10 cellular contexts compared by ENCODE assay signal in genomic region chr3:61894988-61895935, GRCh38.
A peak's percentile ranks its signal among the peaks of the same experiment; 100 is the strongest.
DNase-seq lines count a peak whose midpoint lies in the region; ATAC-seq and TF ChIP-seq lines count a peak whose summit lies in the region.
"Had no signal": no experiment of that assay in that cellular context is flagged by ENCODE, and none has a peak within 500 bp of the region (broad histone marks: within the 10 kb centered on the region; RNA-seq: fewer than 3 reads in every experiment).

No MANE protein-coding gene starts in this region.

- WGBS in testis, 2 donors: 59 to 63% methylated on average over 7 of the region's 7 CpGs

- no peaks in the 10 kb centered on the region for H3K9me3 Mint-ChIP-seq in mesothelial cell of epicardium
- H3K9me3 Mint-ChIP-seq: dendritic cell treated with granulocyte-macrophage colony-stimulating factor and Interleukin-4, amounts not matched to agents 40 ng/mL and 50 ng/mL, for 4 days had no signal

- H3K36me3 ChIP-seq in testis (ENCODE audit: low read depth, missing control alignments): no peaks in the 10 kb centered on the region

- peaks cover 20% of the 10 kb centered on the region for H3K4me1 ChIP-seq in testis

- no peaks in the 10 kb centered on the region for H3K27me3 ChIP-seq in testis

- H3K27ac Mint-ChIP-seq in mesothelial cell of epicardium: peak overlapping the region; percentile 87
- H3K27ac Mint-ChIP-seq: dendritic cell treated with granulocyte-macrophage colony-stimulating factor and Interleukin-4, amounts not matched to agents 40 ng/mL and 50 ng/mL, for 4 days had no signal

- ATAC-seq in GM21360 (IDR thresholded peaks at IDR 0.05; ENCODE audit: unreplicated experiment) (peak; percentile 95), HG03469 (IDR thresholded peaks at IDR 0.05; ENCODE audit: unreplicated experiment) (peak; percentile 94)

- H3K4me1 Mint-ChIP-seq in mesothelial cell of epicardium: peaks cover 36% of the 10 kb centered on the region

- no peaks in the 10 kb centered on the region for H3K27me3 Mint-ChIP-seq in mesothelial cell of epicardium (ENCODE audit: low read depth)
- H3K27me3 Mint-ChIP-seq: dendritic cell treated with granulocyte-macrophage colony-stimulating factor and Interleukin-4, amounts not matched to agents 40 ng/mL and 50 ng/mL, for 4 days had no signal

- H3K27ac ChIP-seq in coronary artery (peak overlapping the region; percentile 35 to 47), testis (peak overlapping the region; percentile 7 to 51)
- H3K27ac ChIP-seq: 22Rv1 had no signal

- no peak for TF ChIP-seq POLR2A in testis (IDR thresholded peaks at IDR 0.05)

- TF ChIP-seq CTCF in coronary artery (IDR thresholded peaks at IDR 0.05): no peak
- TF ChIP-seq CTCF in mesothelial cell of epicardium (IDR thresholded peaks at IDR 0.05; ENCODE audit: unreplicated experiment): no peak
- peak in 1 of 3 experiments; percentile 9 for TF ChIP-seq CTCF in testis (IDR thresholded peaks at IDR 0.05)

- H3K4me3 Mint-ChIP-seq in mesothelial cell of epicardium: no peak overlapping the region
- H3K4me3 Mint-ChIP-seq: dendritic cell treated with granulocyte-macrophage colony-stimulating factor and Interleukin-4, amounts not matched to agents 40 ng/mL and 50 ng/mL, for 4 days had no signal

- no peaks in the 10 kb centered on the region for H3K36me3 Mint-ChIP-seq in mesothelial cell of epicardium

- H3K9me3 ChIP-seq in testis: no peaks in the 10 kb centered on the region

- intact Hi-C loops in testis (cut with DNase I; ENCODE audit: low total_unique reads): no loop called here

- H3K4me3 ChIP-seq in coronary artery: no peak overlapping the region
- no peak overlapping the region for H3K4me3 ChIP-seq in testis

- DNase-seq in DMS153 (lab: John Stamatoyannopoulos, UW) (peak; percentile 34), DMS153 treated with DMSO at 0.1 percent for 48 hours (lab: John Stamatoyannopoulos, UW; ENCODE audit: unreplicated experiment) (no peak), SKM-1 treated with dmso at 0.1 percent for 144 hours (lab: John Stamatoyannopoulos, UW; ENCODE audit: unreplicated experiment) (peak; percentile 92), coronary artery (ENCODE audit: low spot score) (no peak), mesothelial cell of epicardium (ENCODE audit: low spot score in 2 of 2, unreplicated experiment in 2 of 2) (peak; percentile 25 to 52), testis (peak; percentile 61)

Comparison
In these comparisons a context has a peak if more than half of its experiments do, and no peak if none do; other contexts are left out.
1. DNase-seq: peak in DMS153 (single experiment), SKM-1 treated with dmso at 0.1 percent for 144 hours (single experiment), mesothelial cell of epicardium (2 of 2) and testis (single experiment); none in DMS153 treated with DMSO at 0.1 percent for 48 hours (single experiment) and coronary artery (single experiment).